ENCODE assay signal across 1 cellular context in the genomic region with DNA sequence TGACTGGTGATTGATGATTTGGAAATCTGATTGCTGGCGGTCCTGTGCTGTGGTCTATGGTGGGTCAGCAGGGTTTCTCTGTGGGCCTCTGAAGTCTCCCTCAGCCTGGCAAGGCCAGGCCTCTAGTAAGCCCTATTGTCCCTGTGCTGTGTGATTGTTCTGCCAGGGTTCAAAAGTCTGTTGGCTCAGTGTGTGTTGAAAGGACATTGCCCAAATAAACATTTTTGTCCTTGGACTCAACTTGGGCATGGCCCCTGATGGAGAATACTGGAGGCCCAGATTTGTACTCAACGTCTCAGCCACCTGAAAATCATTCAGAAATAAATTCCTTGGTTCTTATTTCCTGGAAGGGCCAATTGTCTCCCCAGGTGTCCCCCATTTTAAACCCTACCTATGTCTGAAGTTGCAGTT.
A peak's percentile ranks its signal among the peaks of the same experiment; 100 is the strongest.
TF ChIP-seq lines count a peak whose summit lies in the region.

No MANE protein-coding gene starts in this region.

TF ChIP-seq in HepG2, 621 proteins besides CTCF, POLR2A, EP300 and RAD21 (continued from another document and continues in another):
- TF ChIP-seq NFE2L1 (CRISPR knock-in tag; IDR thresholded peaks at IDR 0.05; ENCODE audit: borderline replicate concordance): no peak
- TF ChIP-seq, protein P1, sequence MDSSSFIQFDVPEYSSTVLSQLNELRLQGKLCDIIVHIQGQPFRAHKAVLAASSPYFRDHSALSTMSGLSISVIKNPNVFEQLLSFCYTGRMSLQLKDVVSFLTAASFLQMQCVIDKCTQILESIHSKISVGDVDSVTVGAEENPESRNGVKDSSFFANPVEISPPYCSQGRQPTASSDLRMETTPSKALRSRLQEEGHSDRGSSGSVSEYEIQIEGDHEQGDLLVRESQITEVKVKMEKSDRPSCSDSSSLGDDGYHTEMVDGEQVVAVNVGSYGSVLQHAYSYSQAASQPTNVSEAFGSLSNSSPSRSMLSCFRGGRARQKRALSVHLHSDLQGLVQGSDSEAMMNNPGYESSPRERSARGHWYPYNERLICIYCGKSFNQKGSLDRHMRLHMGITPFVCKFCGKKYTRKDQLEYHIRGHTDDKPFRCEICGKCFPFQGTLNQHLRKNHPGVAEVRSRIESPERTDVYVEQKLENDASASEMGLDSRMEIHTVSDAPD (CRISPR knock-in tag; IDR thresholded peaks at IDR 0.05): peak; percentile 89; the same call in 1 of the 2 replicates
- TF ChIP-seq HDAC2 (CRISPR knock-in tag; IDR thresholded peaks at IDR 0.05): peak; percentile 98
- TF ChIP-seq, protein P2, sequence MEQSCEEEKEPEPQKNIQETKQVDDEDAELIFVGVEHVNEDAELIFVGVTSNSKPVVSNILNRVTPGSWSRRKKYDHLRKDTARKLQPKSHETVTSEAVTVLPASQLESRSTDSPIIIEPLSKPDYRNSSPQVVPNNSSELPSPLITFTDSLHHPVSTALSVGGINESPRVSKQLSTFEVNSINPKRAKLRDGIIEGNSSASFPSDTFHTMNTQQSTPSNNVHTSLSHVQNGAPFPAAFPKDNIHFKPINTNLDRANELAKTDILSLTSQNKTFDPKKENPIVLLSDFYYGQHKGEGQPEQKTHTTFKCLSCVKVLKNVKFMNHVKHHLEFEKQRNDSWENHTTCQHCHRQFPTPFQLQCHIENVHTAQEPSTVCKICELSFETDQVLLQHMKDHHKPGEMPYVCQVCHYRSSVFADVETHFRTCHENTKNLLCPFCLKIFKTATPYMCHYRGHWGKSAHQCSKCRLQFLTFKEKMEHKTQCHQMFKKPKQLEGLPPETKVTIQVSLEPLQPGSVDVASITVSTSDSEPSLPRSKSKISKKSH (CRISPR knock-in tag; IDR thresholded peaks at IDR 0.05; ENCODE audit: borderline replicate concordance): no peak
- peak; percentile 93 for TF ChIP-seq HDAC1 (CRISPR knock-in tag; IDR thresholded peaks at IDR 0.05)
- peak; percentile 99 for TF ChIP-seq HNF4A (CRISPR knock-in tag; IDR thresholded peaks at IDR 0.05)
- TF ChIP-seq, protein P3, sequence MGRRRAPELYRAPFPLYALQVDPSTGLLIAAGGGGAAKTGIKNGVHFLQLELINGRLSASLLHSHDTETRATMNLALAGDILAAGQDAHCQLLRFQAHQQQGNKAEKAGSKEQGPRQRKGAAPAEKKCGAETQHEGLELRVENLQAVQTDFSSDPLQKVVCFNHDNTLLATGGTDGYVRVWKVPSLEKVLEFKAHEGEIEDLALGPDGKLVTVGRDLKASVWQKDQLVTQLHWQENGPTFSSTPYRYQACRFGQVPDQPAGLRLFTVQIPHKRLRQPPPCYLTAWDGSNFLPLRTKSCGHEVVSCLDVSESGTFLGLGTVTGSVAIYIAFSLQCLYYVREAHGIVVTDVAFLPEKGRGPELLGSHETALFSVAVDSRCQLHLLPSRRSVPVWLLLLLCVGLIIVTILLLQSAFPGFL (CRISPR knock-in tag; IDR thresholded peaks at IDR 0.05): no peak
- TF ChIP-seq ZC3H13 (CRISPR knock-in tag; IDR thresholded peaks at IDR 0.05): no peak
- no peak for TF ChIP-seq NKX3-1 (CRISPR knock-in tag; IDR thresholded peaks at IDR 0.05)
- TF ChIP-seq ZNF773 (CRISPR knock-in tag; IDR thresholded peaks at IDR 0.05; ENCODE audit: borderline replicate concordance): no peak
- peak; percentile 83 for TF ChIP-seq FOSL2 (CRISPR knock-in tag; IDR thresholded peaks at IDR 0.05)
- no peak for TF ChIP-seq ZNF326 (CRISPR knock-in tag; IDR thresholded peaks at IDR 0.05; ENCODE audit: borderline replicate concordance)
- TF ChIP-seq ZFX (CRISPR knock-in tag; IDR thresholded peaks at IDR 0.05; ENCODE audit: low read depth): peak; percentile 92
- TF ChIP-seq ZNF557 (CRISPR knock-in tag; IDR thresholded peaks at IDR 0.05): peak; percentile 44; the same call in 1 of the 2 replicates
- TF ChIP-seq, protein P4, sequence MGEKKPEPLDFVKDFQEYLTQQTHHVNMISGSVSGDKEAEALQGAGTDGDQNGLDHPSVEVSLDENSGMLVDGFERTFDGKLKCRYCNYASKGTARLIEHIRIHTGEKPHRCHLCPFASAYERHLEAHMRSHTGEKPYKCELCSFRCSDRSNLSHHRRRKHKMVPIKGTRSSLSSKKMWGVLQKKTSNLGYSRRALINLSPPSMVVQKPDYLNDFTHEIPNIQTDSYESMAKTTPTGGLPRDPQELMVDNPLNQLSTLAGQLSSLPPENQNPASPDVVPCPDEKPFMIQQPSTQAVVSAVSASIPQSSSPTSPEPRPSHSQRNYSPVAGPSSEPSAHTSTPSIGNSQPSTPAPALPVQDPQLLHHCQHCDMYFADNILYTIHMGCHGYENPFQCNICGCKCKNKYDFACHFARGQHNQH (CRISPR knock-in tag; IDR thresholded peaks at IDR 0.05): peak; percentile 93
- TF ChIP-seq, protein P5, sequence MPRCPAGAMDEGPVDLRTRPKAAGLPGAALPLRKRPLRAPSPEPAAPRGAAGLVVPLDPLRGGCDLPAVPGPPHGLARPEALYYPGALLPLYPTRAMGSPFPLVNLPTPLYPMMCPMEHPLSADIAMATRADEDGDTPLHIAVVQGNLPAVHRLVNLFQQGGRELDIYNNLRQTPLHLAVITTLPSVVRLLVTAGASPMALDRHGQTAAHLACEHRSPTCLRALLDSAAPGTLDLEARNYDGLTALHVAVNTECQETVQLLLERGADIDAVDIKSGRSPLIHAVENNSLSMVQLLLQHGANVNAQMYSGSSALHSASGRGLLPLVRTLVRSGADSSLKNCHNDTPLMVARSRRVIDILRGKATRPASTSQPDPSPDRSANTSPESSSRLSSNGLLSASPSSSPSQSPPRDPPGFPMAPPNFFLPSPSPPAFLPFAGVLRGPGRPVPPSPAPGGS (CRISPR knock-in tag; IDR thresholded peaks at IDR 0.05): no peak
- TF ChIP-seq RARG (CRISPR knock-in tag; IDR thresholded peaks at IDR 0.05; ENCODE audit: low read depth): 0 out of 2 replicates have a peak, but pooled peaks have one; percentile 48
- no peak; the same call in 1 of the 2 replicates for TF ChIP-seq MAFF (IDR thresholded peaks at IDR 0.05; ENCODE audit: low read depth, low read length)
- no peak for TF ChIP-seq CAMTA2 (CRISPR knock-in tag; IDR thresholded peaks at IDR 0.05; ENCODE audit: borderline replicate concordance)
- TF ChIP-seq, protein P6, sequence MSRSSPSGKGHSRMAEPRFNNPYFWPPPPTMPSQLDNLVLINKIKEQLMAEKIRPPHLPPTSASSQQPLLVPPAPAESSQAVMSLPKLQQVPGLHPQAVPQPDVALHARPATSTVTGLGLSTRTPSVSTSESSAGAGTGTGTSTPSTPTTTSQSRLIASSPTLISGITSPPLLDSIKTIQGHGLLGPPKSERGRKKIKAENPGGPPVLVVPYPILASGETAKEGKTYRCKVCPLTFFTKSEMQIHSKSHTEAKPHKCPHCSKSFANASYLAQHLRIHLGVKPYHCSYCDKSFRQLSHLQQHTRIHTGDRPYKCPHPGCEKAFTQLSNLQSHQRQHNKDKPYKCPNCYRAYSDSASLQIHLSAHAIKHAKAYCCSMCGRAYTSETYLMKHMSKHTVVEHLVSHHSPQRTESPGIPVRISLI (CRISPR knock-in tag; IDR thresholded peaks at IDR 0.05; ENCODE audit: borderline replicate concordance): peak; percentile 64; the same call in 1 of the 2 replicates
- peak; percentile 80 for TF ChIP-seq PPARG (CRISPR knock-in tag; conservative IDR thresholded peaks at IDR 0.05)
- peak; percentile 25; the same call in 1 of the 2 replicates for TF ChIP-seq ZBTB7A (CRISPR knock-in tag; IDR thresholded peaks at IDR 0.05)
- peak; percentile 55; the same call in 1 of the 2 replicates for TF ChIP-seq ZBTB38 (CRISPR knock-in tag; IDR thresholded peaks at IDR 0.05)
- TF ChIP-seq CBX5 (CRISPR knock-in tag; IDR thresholded peaks at IDR 0.05; ENCODE audit: borderline replicate concordance): peak; percentile 85; the same call in 1 of the 2 replicates
- TF ChIP-seq ZNF570 (CRISPR knock-in tag; IDR thresholded peaks at IDR 0.05; ENCODE audit: borderline replicate concordance): no peak
- TF ChIP-seq, protein P7, sequence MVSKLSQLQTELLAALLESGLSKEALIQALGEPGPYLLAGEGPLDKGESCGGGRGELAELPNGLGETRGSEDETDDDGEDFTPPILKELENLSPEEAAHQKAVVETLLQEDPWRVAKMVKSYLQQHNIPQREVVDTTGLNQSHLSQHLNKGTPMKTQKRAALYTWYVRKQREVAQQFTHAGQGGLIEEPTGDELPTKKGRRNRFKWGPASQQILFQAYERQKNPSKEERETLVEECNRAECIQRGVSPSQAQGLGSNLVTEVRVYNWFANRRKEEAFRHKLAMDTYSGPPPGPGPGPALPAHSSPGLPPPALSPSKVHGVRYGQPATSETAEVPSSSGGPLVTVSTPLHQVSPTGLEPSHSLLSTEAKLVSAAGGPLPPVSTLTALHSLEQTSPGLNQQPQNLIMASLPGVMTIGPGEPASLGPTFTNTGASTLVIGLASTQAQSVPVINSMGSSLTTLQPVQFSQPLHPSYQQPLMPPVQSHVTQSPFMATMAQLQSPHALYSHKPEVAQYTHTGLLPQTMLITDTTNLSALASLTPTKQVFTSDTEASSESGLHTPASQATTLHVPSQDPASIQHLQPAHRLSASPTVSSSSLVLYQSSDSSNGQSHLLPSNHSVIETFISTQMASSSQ (IDR thresholded peaks at IDR 0.05; ENCODE audit: low read depth): peak; percentile 33; the same call in 1 of the 2 replicates
- TF ChIP-seq, protein P7 (CRISPR knock-in tag; IDR thresholded peaks at IDR 0.05; ENCODE audit: borderline replicate concordance): peak; percentile 77; the same call in 1 of the 2 replicates
- no peak for TF ChIP-seq MAFG (CRISPR knock-in tag; IDR thresholded peaks at IDR 0.05)
- TF ChIP-seq, protein P8, sequence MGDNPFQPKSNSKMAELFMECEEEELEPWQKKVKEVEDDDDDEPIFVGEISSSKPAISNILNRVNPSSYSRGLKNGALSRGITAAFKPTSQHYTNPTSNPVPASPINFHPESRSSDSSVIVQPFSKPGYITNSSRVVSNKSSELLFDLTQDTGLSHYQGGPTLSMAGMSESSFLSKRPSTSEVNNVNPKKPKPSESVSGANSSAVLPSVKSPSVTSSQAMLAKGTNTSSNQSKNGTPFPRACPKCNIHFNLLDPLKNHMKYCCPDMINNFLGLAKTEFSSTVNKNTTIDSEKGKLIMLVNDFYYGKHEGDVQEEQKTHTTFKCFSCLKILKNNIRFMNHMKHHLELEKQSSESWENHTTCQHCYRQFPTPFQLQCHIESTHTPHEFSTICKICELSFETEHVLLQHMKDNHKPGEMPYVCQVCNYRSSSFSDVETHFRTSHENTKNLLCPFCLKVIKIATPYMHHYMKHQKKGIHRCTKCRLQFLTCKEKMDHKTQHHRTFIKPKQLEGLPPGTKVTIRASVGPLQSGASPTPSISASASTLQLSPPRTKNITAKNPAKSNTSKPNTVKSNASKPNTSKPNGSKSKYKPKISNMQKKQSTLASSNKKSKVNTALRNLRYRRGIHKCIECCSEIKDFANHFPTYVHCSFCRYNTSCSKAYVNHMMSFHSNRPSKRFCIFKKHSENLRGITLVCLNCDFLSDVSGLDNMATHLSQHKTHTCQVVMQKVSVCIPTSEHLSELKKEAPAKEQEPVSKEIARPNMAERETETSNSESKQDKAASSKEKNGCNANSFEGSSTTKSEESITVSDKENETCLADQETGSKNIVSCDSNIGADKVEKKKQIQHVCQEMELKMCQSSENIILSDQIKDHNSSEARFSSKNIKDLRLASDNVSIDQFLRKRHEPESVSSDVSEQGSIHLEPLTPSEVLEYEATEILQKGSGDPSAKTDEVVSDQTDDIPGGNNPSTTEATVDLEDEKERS (CRISPR knock-in tag; IDR thresholded peaks at IDR 0.05): peak; percentile 69; the same call in 1 of the 2 replicates
- TF ChIP-seq ZNF292 (CRISPR knock-in tag; IDR thresholded peaks at IDR 0.05; ENCODE audit: borderline replicate concordance, low read depth): peak; percentile 77; the same call in 1 of the 2 replicates
- TF ChIP-seq, protein P9, sequence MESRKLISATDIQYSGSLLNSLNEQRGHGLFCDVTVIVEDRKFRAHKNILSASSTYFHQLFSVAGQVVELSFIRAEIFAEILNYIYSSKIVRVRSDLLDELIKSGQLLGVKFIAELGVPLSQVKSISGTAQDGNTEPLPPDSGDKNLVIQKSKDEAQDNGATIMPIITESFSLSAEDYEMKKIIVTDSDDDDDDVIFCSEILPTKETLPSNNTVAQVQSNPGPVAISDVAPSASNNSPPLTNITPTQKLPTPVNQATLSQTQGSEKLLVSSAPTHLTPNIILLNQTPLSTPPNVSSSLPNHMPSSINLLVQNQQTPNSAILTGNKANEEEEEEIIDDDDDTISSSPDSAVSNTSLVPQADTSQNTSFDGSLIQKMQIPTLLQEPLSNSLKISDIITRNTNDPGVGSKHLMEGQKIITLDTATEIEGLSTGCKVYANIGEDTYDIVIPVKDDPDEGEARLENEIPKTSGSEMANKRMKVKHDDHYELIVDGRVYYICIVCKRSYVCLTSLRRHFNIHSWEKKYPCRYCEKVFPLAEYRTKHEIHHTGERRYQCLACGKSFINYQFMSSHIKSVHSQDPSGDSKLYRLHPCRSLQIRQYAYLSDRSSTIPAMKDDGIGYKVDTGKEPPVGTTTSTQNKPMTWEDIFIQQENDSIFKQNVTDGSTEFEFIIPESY (CRISPR knock-in tag; IDR thresholded peaks at IDR 0.05): peak; percentile 72
- TF ChIP-seq REL (CRISPR knock-in tag; conservative IDR thresholded peaks at IDR 0.05): no peak
- peak; percentile 95 for TF ChIP-seq NCOR1 (IDR thresholded peaks at IDR 0.05; ENCODE audit: borderline replicate concordance, low read length)
- TF ChIP-seq ZNF3 (CRISPR knock-in tag; IDR thresholded peaks at IDR 0.05): no peak
- no peak for TF ChIP-seq ZFP36L2 (CRISPR knock-in tag; IDR thresholded peaks at IDR 0.05)
- TF ChIP-seq, protein P10, sequence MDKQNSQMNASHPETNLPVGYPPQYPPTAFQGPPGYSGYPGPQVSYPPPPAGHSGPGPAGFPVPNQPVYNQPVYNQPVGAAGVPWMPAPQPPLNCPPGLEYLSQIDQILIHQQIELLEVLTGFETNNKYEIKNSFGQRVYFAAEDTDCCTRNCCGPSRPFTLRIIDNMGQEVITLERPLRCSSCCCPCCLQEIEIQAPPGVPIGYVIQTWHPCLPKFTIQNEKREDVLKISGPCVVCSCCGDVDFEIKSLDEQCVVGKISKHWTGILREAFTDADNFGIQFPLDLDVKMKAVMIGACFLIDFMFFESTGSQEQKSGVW (CRISPR knock-in tag; IDR thresholded peaks at IDR 0.05; ENCODE audit: borderline replicate concordance): no peak
